Comparison of ENCODE assay signal across 1 cellular context in the genomic region with DNA sequence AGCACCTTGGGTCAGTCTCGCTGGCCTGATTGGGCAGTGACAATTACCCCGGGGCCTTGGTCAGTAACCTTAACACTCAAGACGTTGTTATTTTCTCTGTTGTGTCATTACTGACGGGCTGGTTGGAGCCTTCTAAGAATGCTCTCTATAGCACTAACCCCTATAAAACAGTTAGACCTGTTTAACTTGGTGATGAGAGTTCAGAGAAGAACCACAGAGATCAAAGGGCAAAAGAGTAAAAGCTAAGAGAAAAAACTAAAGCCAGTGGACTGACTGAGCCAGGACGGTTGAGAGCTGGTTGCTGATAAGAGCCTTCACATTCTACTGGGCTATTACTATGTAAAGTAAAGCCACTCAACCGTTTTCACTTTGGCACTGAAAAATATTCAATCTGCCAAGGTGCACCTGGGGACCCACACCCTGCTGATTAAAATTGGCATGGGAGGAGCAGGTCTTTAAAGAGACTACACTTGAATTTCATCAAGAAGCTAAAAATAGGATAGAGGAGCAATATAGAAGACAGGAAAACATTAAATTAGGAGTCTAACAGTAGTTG.
TF ChIP-seq lines count a peak whose summit lies in the region.

No MANE protein-coding gene starts in this region.

TF ChIP-seq in IMR-90, 13 proteins besides CTCF, POLR2A, EP300 and RAD21 (continued from another document):
- TF ChIP-seq MXI1 (IDR thresholded peaks at IDR 0.05; ENCODE audit: borderline replicate concordance, low read depth, low read length) = no peak
- no peak for TF ChIP-seq RCOR1 (IDR thresholded peaks at IDR 0.05; ENCODE audit: insufficient replicate concordance, low read length)
- TF ChIP-seq RFX5 (IDR thresholded peaks at IDR 0.05; ENCODE audit: low read depth, low read length) = no peak
- TF ChIP-seq, protein P1, sequence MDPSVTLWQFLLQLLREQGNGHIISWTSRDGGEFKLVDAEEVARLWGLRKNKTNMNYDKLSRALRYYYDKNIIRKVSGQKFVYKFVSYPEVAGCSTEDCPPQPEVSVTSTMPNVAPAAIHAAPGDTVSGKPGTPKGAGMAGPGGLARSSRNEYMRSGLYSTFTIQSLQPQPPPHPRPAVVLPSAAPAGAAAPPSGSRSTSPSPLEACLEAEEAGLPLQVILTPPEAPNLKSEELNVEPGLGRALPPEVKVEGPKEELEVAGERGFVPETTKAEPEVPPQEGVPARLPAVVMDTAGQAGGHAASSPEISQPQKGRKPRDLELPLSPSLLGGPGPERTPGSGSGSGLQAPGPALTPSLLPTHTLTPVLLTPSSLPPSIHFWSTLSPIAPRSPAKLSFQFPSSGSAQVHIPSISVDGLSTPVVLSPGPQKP (IDR thresholded peaks at IDR 0.05; ENCODE audit: borderline replicate concordance, low read depth, low read length) = no peak
- no peak for TF ChIP-seq CHD1 (IDR thresholded peaks at IDR 0.05; ENCODE audit: low read depth, low read length)
- TF ChIP-seq CEBPB (IDR thresholded peaks at IDR 0.05; ENCODE audit: low read depth, low read length) = no peak
- no peak for TF ChIP-seq MAFK (IDR thresholded peaks at IDR 0.05; ENCODE audit: low read depth, low read length)
- TF ChIP-seq FOS (IDR thresholded peaks at IDR 0.05; ENCODE audit: low read depth, low read length) = no peak
